1 cellular context compared by ENCODE assay signal in the genomic region with DNA sequence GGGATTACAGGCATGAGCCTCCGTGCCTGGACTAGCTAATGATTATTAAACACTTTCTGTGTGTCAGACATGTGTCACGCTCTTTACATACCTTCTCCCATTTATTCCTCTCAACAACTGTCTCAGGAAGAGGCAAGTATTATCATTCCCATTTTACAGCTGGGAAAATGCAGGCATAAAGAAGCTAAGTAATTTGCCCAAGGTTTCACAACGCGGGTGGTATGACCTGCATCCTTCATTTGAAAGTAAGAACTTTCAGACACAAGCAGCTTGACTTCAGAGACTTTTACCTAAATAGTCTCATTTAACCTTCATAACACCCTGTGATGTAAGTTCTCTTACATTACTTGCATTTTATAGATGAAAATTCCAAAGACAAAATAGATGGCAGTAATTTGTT.
TF ChIP-seq lines count a peak whose summit lies in the region.

No MANE protein-coding gene starts in this region.

TF ChIP-seq in endothelial cell of umbilical vein, 7 proteins besides CTCF, POLR2A, EP300 and RAD21 (continued from another document):
- no peak for TF ChIP-seq MYC (IDR thresholded peaks at IDR 0.05; ENCODE audit: low read depth, low read length)
- no peak for TF ChIP-seq EZH2 (IDR thresholded peaks at IDR 0.05; ENCODE audit: borderline replicate concordance, low read depth, low read length, severe bottlenecking)
- TF ChIP-seq MAX (IDR thresholded peaks at IDR 0.05; ENCODE audit: insufficient read depth, insufficient read length) = no peak
- TF ChIP-seq JUN (IDR thresholded peaks at IDR 0.05; ENCODE audit: borderline replicate concordance, insufficient read depth, insufficient read length, low read depth) = no peak
- TF ChIP-seq FOS (IDR thresholded peaks at IDR 0.05; ENCODE audit: borderline replicate concordance, insufficient read depth, low read length) = no peak
